2 cellular contexts compared by ENCODE assay signal in genomic region chr18:23574611-23575308, GRCh38.
TF ChIP-seq lines count a peak whose summit lies in the region.

No MANE protein-coding gene starts in this region.

TF ChIP-seq in IMR-90, 13 proteins besides CTCF, POLR2A, EP300 and RAD21:
- peak; percentile 84 for TF ChIP-seq MAFK (IDR thresholded peaks at IDR 0.05; ENCODE audit: low read depth, low read length)
- TF ChIP-seq, protein P1, sequence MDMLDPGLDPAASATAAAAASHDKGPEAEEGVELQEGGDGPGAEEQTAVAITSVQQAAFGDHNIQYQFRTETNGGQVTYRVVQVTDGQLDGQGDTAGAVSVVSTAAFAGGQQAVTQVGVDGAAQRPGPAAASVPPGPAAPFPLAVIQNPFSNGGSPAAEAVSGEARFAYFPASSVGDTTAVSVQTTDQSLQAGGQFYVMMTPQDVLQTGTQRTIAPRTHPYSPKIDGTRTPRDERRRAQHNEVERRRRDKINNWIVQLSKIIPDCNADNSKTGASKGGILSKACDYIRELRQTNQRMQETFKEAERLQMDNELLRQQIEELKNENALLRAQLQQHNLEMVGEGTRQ (IDR thresholded peaks at IDR 0.05; ENCODE audit: low read depth, low read length), result no peak
- TF ChIP-seq RCOR1 (IDR thresholded peaks at IDR 0.05; ENCODE audit: insufficient replicate concordance, low read length), result no peak
- no peak for TF ChIP-seq CHD1 (IDR thresholded peaks at IDR 0.05; ENCODE audit: low read depth, low read length)
- no peak for TF ChIP-seq RFX5 (IDR thresholded peaks at IDR 0.05; ENCODE audit: low read depth, low read length)

TF ChIP-seq in K562, 482 proteins besides CTCF, POLR2A, EP300 and RAD21:
- TF ChIP-seq NRF1 (conservative IDR thresholded peaks at IDR 0.05 in 1 of 2, IDR thresholded peaks at IDR 0.05 in 1 of 2) (no peak), ZNF197 (CRISPR knock-in tag; IDR thresholded peaks at IDR 0.05; ENCODE audit: low read depth) (no peak), RREB1 (CRISPR knock-in tag; IDR thresholded peaks at IDR 0.05) (no peak), JUND (IDR thresholded peaks at IDR 0.05; ENCODE audit: borderline replicate concordance, low read depth, low read length) (no peak), JUND (tag; IDR thresholded peaks at IDR 0.05; ENCODE audit: borderline replicate concordance, low read depth, low read length) (no peak), L3MBTL2 (IDR thresholded peaks at IDR 0.05) (no peak), TARDBP (IDR thresholded peaks at IDR 0.05) (no peak), CBFA2T2 (conservative IDR thresholded peaks at IDR 0.05) (no peak), ZNF449 (CRISPR knock-in tag; IDR thresholded peaks at IDR 0.05) (no peak), RB1 (IDR thresholded peaks at IDR 0.05; ENCODE audit: low read depth) (no peak), MAFG (tag; conservative IDR thresholded peaks at IDR 0.05) (peak; percentile 65), NELFE (IDR thresholded peaks at IDR 0.05; ENCODE audit: insufficient read depth, insufficient read length) (no peak), HCFC1 (IDR thresholded peaks at IDR 0.05; ENCODE audit: low read depth, low read length) (no peak), BRD4 (IDR thresholded peaks at IDR 0.05) (no peak), RBM14 (IDR thresholded peaks at IDR 0.05; ENCODE audit: borderline replicate concordance, insufficient read depth, low read depth, low read length) (no peak), EHMT2 (IDR thresholded peaks at IDR 0.05) (no peak), ETV5 (CRISPR knock-in tag; IDR thresholded peaks at IDR 0.05; ENCODE audit: low read depth) (no peak), OTX1 (CRISPR knock-in tag; IDR thresholded peaks at IDR 0.05) (no peak), NR2C2 (CRISPR knock-in tag; IDR thresholded peaks at IDR 0.05) (no peak), NR2C2 (tag; IDR thresholded peaks at IDR 0.05) (no peak), HDAC3 (IDR thresholded peaks at IDR 0.05; ENCODE audit: borderline replicate concordance, partially characterized antibody) (no peak), C11orf30 (IDR thresholded peaks at IDR 0.05; ENCODE audit: low read depth) (peak; percentile 78), ZNF316 (IDR thresholded peaks at IDR 0.05) (peak; percentile 83), MAFF (IDR thresholded peaks at IDR 0.05; ENCODE audit: low read length) (peak; percentile 66), NCOA6 (IDR thresholded peaks at IDR 0.05) (no peak), NFIC (IDR thresholded peaks at IDR 0.05) (no peak), PBX2 (CRISPR knock-in tag; IDR thresholded peaks at IDR 0.05; ENCODE audit: low read depth) (no peak), PBX2 (tag; conservative IDR thresholded peaks at IDR 0.05; ENCODE audit: low read depth) (no peak), MAFK (IDR thresholded peaks at IDR 0.05; ENCODE audit: low read length) (peak; percentile 67; the same call in 1 of the 2 replicates)
- TF ChIP-seq, protein P2, sequence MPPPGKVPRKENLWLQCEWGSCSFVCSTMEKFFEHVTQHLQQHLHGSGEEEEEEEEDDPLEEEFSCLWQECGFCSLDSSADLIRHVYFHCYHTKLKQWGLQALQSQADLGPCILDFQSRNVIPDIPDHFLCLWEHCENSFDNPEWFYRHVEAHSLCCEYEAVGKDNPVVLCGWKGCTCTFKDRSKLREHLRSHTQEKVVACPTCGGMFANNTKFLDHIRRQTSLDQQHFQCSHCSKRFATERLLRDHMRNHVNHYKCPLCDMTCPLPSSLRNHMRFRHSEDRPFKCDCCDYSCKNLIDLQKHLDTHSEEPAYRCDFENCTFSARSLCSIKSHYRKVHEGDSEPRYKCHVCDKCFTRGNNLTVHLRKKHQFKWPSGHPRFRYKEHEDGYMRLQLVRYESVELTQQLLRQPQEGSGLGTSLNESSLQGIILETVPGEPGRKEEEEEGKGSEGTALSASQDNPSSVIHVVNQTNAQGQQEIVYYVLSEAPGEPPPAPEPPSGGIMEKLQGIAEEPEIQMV (tag; conservative IDR thresholded peaks at IDR 0.05; ENCODE audit: low read depth), result no peak
- TF ChIP-seq, protein P3, sequence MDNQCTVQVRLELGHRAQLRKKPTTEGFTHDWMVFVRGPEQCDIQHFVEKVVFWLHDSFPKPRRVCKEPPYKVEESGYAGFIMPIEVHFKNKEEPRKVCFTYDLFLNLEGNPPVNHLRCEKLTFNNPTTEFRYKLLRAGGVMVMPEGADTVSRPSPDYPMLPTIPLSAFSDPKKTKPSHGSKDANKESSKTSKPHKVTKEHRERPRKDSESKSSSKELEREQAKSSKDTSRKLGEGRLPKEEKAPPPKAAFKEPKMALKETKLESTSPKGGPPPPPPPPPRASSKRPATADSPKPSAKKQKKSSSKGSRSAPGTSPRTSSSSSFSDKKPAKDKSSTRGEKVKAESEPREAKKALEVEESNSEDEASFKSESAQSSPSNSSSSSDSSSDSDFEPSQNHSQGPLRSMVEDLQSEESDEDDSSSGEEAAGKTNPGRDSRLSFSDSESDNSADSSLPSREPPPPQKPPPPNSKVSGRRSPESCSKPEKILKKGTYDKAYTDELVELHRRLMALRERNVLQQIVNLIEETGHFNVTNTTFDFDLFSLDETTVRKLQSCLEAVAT (IDR thresholded peaks at IDR 0.05), result no peak
- TF ChIP-seq, protein P4, sequence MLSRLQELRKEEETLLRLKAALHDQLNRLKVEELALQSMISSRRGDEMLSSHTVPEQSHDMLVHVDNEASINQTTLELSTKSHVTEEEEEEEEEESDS (CRISPR knock-in tag; IDR thresholded peaks at IDR 0.05), result no peak
